ENCODE assay signal across 8 cellular contexts in genomic region chr1:63148825-63149645, GRCh38.
DNase-seq lines count a peak whose midpoint lies in the region; ATAC-seq, FAIRE-seq and TF ChIP-seq lines count a peak whose summit lies in the region.

No MANE protein-coding gene starts in this region.

- H2AFZ ChIP-seq in K562 (ENCODE audit: low read depth, low read length) (no peak overlapping the region), HepG2 (ENCODE audit: low read length) (no peak overlapping the region)

- no peak for TF ChIP-seq POLR2A in K562 (conservative IDR thresholded peaks at IDR 0.05)
- TF ChIP-seq POLR2A in HepG2 (IDR thresholded peaks at IDR 0.05; ENCODE audit: insufficient read depth in 1 of 2, low read depth in 2 of 2, low read length in 2 of 2) = no peak
- no peak for TF ChIP-seq POLR2A in gastroesophageal sphincter (IDR thresholded peaks at IDR 0.05)

- H3K9me3 ChIP-seq in K562 (replicated peaks; ENCODE audit: control insufficient read depth, insufficient read depth, low read depth, low read length) (no peaks in the 10 kb centered on the region), HepG2 (ENCODE audit: low read length) (no peaks in the 10 kb centered on the region), gastroesophageal sphincter (no peaks in the 10 kb centered on the region)

- 0% methylated on average over 3 of the region's 3 CpGs for WGBS in K562 (ENCODE audit: insufficient coverage, low coverage, missing lambda C conversion rate)
- WGBS in HepG2 (ENCODE audit: low lambda C conversion rate) = 0% methylated on average over 3 of the region's 3 CpGs
- 9 to 18% methylated on average over 3 of the region's 3 CpGs for WGBS in gastroesophageal sphincter (ENCODE audit: low coverage in 1 of 2), 2 donors

- BruUV-seq in K562 (replicated peaks; lab: Mats Ljungman, UMichigan) (no TSS peak), HepG2 (replicated peaks; lab: Mats Ljungman, UMichigan) (no TSS peak)

- no peaks in the 10 kb centered on the region for H3K27me3 ChIP-seq in K562 (ENCODE audit: control insufficient read depth in 2 of 2, insufficient read depth in 2 of 2, low read length in 2 of 2)
- peaks cover 0 to 4% of the 10 kb centered on the region in 2 experiments; a peak in 1 of 5 replicates for H3K27me3 ChIP-seq in HepG2 (ENCODE audit: control insufficient read depth in 1 of 2, insufficient read depth in 2 of 2, low read length in 2 of 2)
- H3K27me3 ChIP-seq in gastroesophageal sphincter = peaks cover 25% of the 10 kb centered on the region

- H3K4me1 ChIP-seq in K562 (replicated peaks in 1 of 2; ENCODE audit: control insufficient read depth in 2 of 2, insufficient read depth in 2 of 2, low read length in 2 of 2) (no peaks in the 10 kb centered on the region), HepG2 (ENCODE audit: insufficient read depth, low read length) (no peaks in the 10 kb centered on the region), gastroesophageal sphincter (no peaks in the 10 kb centered on the region)

- POLR2A ChIA-PET in K562 (lab: Yijun Ruan, JAX) = no interaction called here
- POLR2A ChIA-PET in HepG2 (lab: Yijun Ruan, JAX) = no interaction called here

- DNase-seq in EL = peak; percentile 46
- peak; percentile 27 for DNase-seq in NCI-H345 (lab: John Stamatoyannopoulos, UW)
- peak; percentile 22 to 34 (median 28) for DNase-seq in K562 (ENCODE audit: extremely low read depth in 1 of 4, low spot score in 3 of 4)
- DNase-seq in HepG2 (ENCODE audit: low spot score) = peak; percentile 32
- no peak for DNase-seq in GDM1 (lab: John Stamatoyannopoulos, UW)

- CTCF ChIA-PET in K562 (lab: Yijun Ruan, JAX; ENCODE audit: low intra/inter-chr PET ratio) (interaction anchor here (0.8 kb wide), 1 partner anchor 86 kb away, joined by 3 read pairs; no protein-coding TSS in a partner anchor), HepG2 (lab: Yijun Ruan, JAX; ENCODE audit: low intra/inter-chr PET ratio, low total read pairs) (interaction anchor here (1.8 to 1.9 kb wide), 2 partner anchors 186 to 308 kb away, joined by 7 to 8 read pairs; no protein-coding TSS in a partner anchor)

- intact Hi-C loops in K562 (cut with micrococcal nuclease) (loop anchor here (2.0 to 10.0 kb wide), 2 partner anchors 184 to 308 kb away; no protein-coding TSS in a partner anchor), HepG2 (cut with micrococcal nuclease; ENCODE audit: unreplicated experiment) (loop anchor here (1.0 to 10.0 kb wide), 3 partner anchors 144 to 308 kb away; no protein-coding TSS in a partner anchor)

- FAIRE-seq in K562 (lab: Jason Lieb, UNC) = peak; percentile 71
- peak; percentile 18 for FAIRE-seq in HepG2 (lab: Jason Lieb, UNC)

- H3K79me2 ChIP-seq in K562 (ENCODE audit: control insufficient read depth, insufficient read depth, low read length) (no peaks in the 10 kb centered on the region), HepG2 (ENCODE audit: insufficient read depth, low read length) (no peaks in the 10 kb centered on the region)

- TF ChIP-seq CTCF in 22Rv1 (IDR thresholded peaks at IDR 0.05) = peak; percentile 83
- TF ChIP-seq CTCF in K562 (IDR thresholded peaks at IDR 0.05 in 2 of 3, conservative IDR thresholded peaks at IDR 0.05 in 1 of 3; ENCODE audit: insufficient read depth in 2 of 3, low read depth in 1 of 3, low read length in 3 of 3) = peak; percentile 48 to 66 (median 61)
- TF ChIP-seq CTCF in HepG2 (CRISPR knock-in tag; IDR thresholded peaks at IDR 0.05) = peak; percentile 75
- peak in 1 of 4 experiments; percentile 33 for TF ChIP-seq CTCF in gastroesophageal sphincter (IDR thresholded peaks at IDR 0.05)

- H3K27ac ChIP-seq in 22Rv1 (no peak overlapping the region), K562 (ENCODE audit: extremely low read depth, low read depth, low read length) (no peak overlapping the region), HepG2 (ENCODE audit: extremely low read length, insufficient read depth, low read length) (no peak overlapping the region), gastroesophageal sphincter (no peak overlapping the region)

- ATAC-seq in HG02642 (IDR thresholded peaks at IDR 0.05; ENCODE audit: poor library complexity, unreplicated experiment) (peak; percentile 80), K562 (peak; percentile 78), HepG2 (peak; percentile 87), gastroesophageal sphincter (no peak)

- H3K9ac ChIP-seq in K562 (ENCODE audit: insufficient read depth in 1 of 2, low read depth in 2 of 2, low read length in 2 of 2) = no peak overlapping the region
- no peak overlapping the region for H3K9ac ChIP-seq in HepG2 (ENCODE audit: insufficient read depth, low read depth, low read length)

- H3K4me2 ChIP-seq in K562 (ENCODE audit: insufficient read depth, low read length) (no peak overlapping the region), HepG2 (ENCODE audit: low read depth, low read length) (no peak overlapping the region)

- TF ChIP-seq EP300 in K562 (IDR thresholded peaks at IDR 0.05; ENCODE audit: low read length) (no peak), HepG2 (IDR thresholded peaks at IDR 0.05; ENCODE audit: low read depth in 2 of 2, low read length in 2 of 2) (no peak), HepG2 (CRISPR knock-in tag; IDR thresholded peaks at IDR 0.05; ENCODE audit: borderline replicate concordance) (no peak), gastroesophageal sphincter (IDR thresholded peaks at IDR 0.05) (no peak)

- H4K20me1 ChIP-seq in K562 (replicated peaks; ENCODE audit: control insufficient read depth, insufficient read depth, low read length) (no peaks in the 10 kb centered on the region), HepG2 (ENCODE audit: insufficient read depth, low read length) (no peaks in the 10 kb centered on the region)

- H3K4me3 ChIP-seq in K562 (no peak overlapping the region), HepG2 (replicated peaks in 1 of 3; ENCODE audit: insufficient read depth in 1 of 3, low read depth in 2 of 3, low read length in 3 of 3) (no peak overlapping the region), gastroesophageal sphincter (no peak overlapping the region)

- H3K36me3 ChIP-seq in K562 (ENCODE audit: control insufficient read depth, insufficient read depth, low read length) (no peaks in the 10 kb centered on the region), HepG2 (replicated peaks in 1 of 2; ENCODE audit: control insufficient read depth in 1 of 2, insufficient read depth in 2 of 2, low read length in 2 of 2) (no peaks in the 10 kb centered on the region), gastroesophageal sphincter (no peaks in the 10 kb centered on the region)

- no peaks in the 10 kb centered on the region for H3K9me1 ChIP-seq in K562 (ENCODE audit: control insufficient read depth, insufficient read depth, low read length)

- in situ Hi-C loops in K562 (cut with MboI) (no loop called here), HepG2 (cut with HindIII; ENCODE audit: extremely low pct_ligation_motif_present, low pct_unique_long_range_greater_than_20kb) (loop anchor here (10.0 to 25.0 kb wide), 2 partner anchors 184 to 312 kb away; no protein-coding TSS in a partner anchor)

- TF ChIP-seq RAD21 in K562 (CRISPR knock-in tag; conservative IDR thresholded peaks at IDR 0.05 in 1 of 2, IDR thresholded peaks at IDR 0.05 in 1 of 2) = peak in 1 of 2 experiments; percentile 68; a peak in 2 of 4 replicates
- no peak; the same call in 1 of the 2 replicates for TF ChIP-seq RAD21 in HepG2 (CRISPR knock-in tag; IDR thresholded peaks at IDR 0.05)

TF ChIP-seq in K562, 482 proteins besides CTCF, POLR2A, EP300 and RAD21:
- TF ChIP-seq SMC3 (conservative IDR thresholded peaks at IDR 0.05; ENCODE audit: insufficient read depth, low read depth, low read length) = 0 out of 2 replicates have a peak, but pooled peaks have one; percentile 5
- no peak for TF ChIP-seq ZNF589 (CRISPR knock-in tag; IDR thresholded peaks at IDR 0.05; ENCODE audit: low read depth)

TF ChIP-seq in HepG2, 621 proteins besides CTCF, POLR2A, EP300 and RAD21:
- TF ChIP-seq NFE2L2 (IDR thresholded peaks at IDR 0.05; ENCODE audit: low read length) (no peak), STAG1 (CRISPR knock-in tag; IDR thresholded peaks at IDR 0.05) (peak; percentile 69), SMC3 (IDR thresholded peaks at IDR 0.05; ENCODE audit: low read length) (peak; percentile 52; the same call in 1 of the 2 replicates), TEAD3 (CRISPR knock-in tag; optimal IDR thresholded peaks at IDR 0.05; ENCODE audit: borderline replicate concordance) (peak; percentile 74)
TF ChIP-seq in HepG2: peak in this region for 3.
